ENCODE assay signal across 11 cellular contexts in genomic region chr11:118007563-118008270, GRCh38. TPM values are rescaled to one million over a fixed set of nuclear protein-coding genes. Genes with fewer than 3 reads are reported as not detected.
DNase-seq lines count a peak whose midpoint lies in the region; ATAC-seq and TF ChIP-seq lines count a peak whose summit lies in the region.
"Not testable (repeated sequence)": the region's sequence is repeated elsewhere in the genome, so short reads cannot be mapped to it uniquely, and the experiment has no call there.
"Had no signal": no experiment of that assay in that cellular context is flagged by ENCODE, and none has a peak within 500 bp of the region (broad histone marks: within the 10 kb centered on the region; RNA-seq: fewer than 3 reads in every experiment).

No MANE protein-coding gene starts in this region.

- peak; percentile 41 for ATAC-seq in GM21528 (IDR thresholded peaks at IDR 0.05; ENCODE audit: low FRiP score, unreplicated experiment)
- peak; percentile 35 for ATAC-seq in HG03432 (IDR thresholded peaks at IDR 0.05; ENCODE audit: unreplicated experiment)

- not testable (repeated sequence) for H3K9me3 Mint-ChIP-seq in dendritic cell treated with granulocyte-macrophage colony-stimulating factor and Interleukin-4, amounts not matched to agents 40 ng/mL and 50 ng/mL, for 4 days; stimulated activated naive CD8-positive, alpha-beta T cell treated with anti-CD3 and anti-CD28 coated beads, Interleukin-15, Interleukin-2, amounts not matched to agents 100 ng/mL and 50 ng/mL, for 24 hours

- not testable (repeated sequence) for H3K79me1 ChIP-seq in mesendoderm (ENCODE audit: low read length)

- peak overlapping the region; percentile 49 for H3K4me3 Mint-ChIP-seq in dendritic cell treated with granulocyte-macrophage colony-stimulating factor and Interleukin-4, amounts not matched to agents 40 ng/mL and 50 ng/mL, for 4 days
- peak overlapping the region; percentile 46 for H3K4me3 Mint-ChIP-seq in stimulated activated naive CD8-positive, alpha-beta T cell treated with anti-CD3 and anti-CD28 coated beads, Interleukin-15, Interleukin-2, amounts not matched to agents 100 ng/mL and 50 ng/mL, for 24 hours

- H3K27me3 ChIP-seq in mesendoderm (ENCODE audit: insufficient read depth, low read length, poor library complexity), result not testable (repeated sequence)

- H2AK5ac ChIP-seq in mesendoderm (ENCODE audit: low read length), result not testable (repeated sequence)

- not testable (repeated sequence) for H3K4me1 ChIP-seq in mesendoderm (ENCODE audit: control insufficient read depth, low read depth, low read length)

- DNase-seq in GM12865 (ENCODE audit: low read depth) (peak; percentile 90), RPMI8226 (peak; percentile 93), mesendoderm (peak; percentile 38)
- DNase-seq in activated CD8-positive, alpha-beta memory T cell treated with anti-CD3 and anti-CD28 coated beads for 24 hours, result peak; percentile 60

- not testable (repeated sequence) for TF ChIP-seq CTCF in GM12865 (IDR thresholded peaks at IDR 0.05; ENCODE audit: insufficient read depth, low read depth, low read length, missing control alignments)

- not testable (repeated sequence) for H3K27me3 Mint-ChIP-seq in dendritic cell treated with granulocyte-macrophage colony-stimulating factor and Interleukin-4, amounts not matched to agents 40 ng/mL and 50 ng/mL, for 4 days; stimulated activated naive CD8-positive, alpha-beta T cell treated with anti-CD3 and anti-CD28 coated beads, Interleukin-15, Interleukin-2, amounts not matched to agents 100 ng/mL and 50 ng/mL, for 24 hours

- not testable (repeated sequence) for H3K36me3 ChIP-seq in mesendoderm (ENCODE audit: control insufficient read depth, insufficient read depth, low read length)

- H2BK15ac ChIP-seq in mesendoderm (replicated peaks; ENCODE audit: low read depth), result not testable (repeated sequence)

- H3K23ac ChIP-seq in mesendoderm (ENCODE audit: low read length), result not testable (repeated sequence)

- not testable (repeated sequence) for H3K27ac ChIP-seq in mesendoderm (ENCODE audit: low read depth, low read length)

- H4K5ac ChIP-seq in mesendoderm (ENCODE audit: low read length), result not testable (repeated sequence)

- H2BK120ac ChIP-seq in mesendoderm (ENCODE audit: low read depth, low read length), result not testable (repeated sequence)

- H3K36me3 Mint-ChIP-seq in dendritic cell treated with granulocyte-macrophage colony-stimulating factor and Interleukin-4, amounts not matched to agents 40 ng/mL and 50 ng/mL, for 4 days (ENCODE audit: low read depth); stimulated activated naive CD8-positive, alpha-beta T cell treated with anti-CD3 and anti-CD28 coated beads, Interleukin-15, Interleukin-2, amounts not matched to agents 100 ng/mL and 50 ng/mL, for 24 hours (ENCODE audit: low read depth): not testable (repeated sequence)

- H3K56ac ChIP-seq in mesendoderm (ENCODE audit: low read length), result not testable (repeated sequence)

- not testable (repeated sequence) for H3K79me2 ChIP-seq in mesendoderm (ENCODE audit: control insufficient read depth, insufficient read depth, low read length)

- not testable (repeated sequence) for H2BK5ac ChIP-seq in mesendoderm (ENCODE audit: low read length)

- not testable (repeated sequence) for H3K4me2 ChIP-seq in mesendoderm (ENCODE audit: low read length)

- not testable (repeated sequence) for H3K4ac ChIP-seq in mesendoderm (ENCODE audit: low read depth, low read length)

- not testable (repeated sequence) for H3K18ac ChIP-seq in mesendoderm (ENCODE audit: low read length)

- intact Hi-C loops in dendritic cell treated with granulocyte-macrophage colony-stimulating factor and Interleukin-4, amounts not matched to agents 40 ng/mL and 50 ng/mL, for 4 days (cut with micrococcal nuclease), result not testable (repeated sequence)

- H3K27ac Mint-ChIP-seq in dendritic cell treated with granulocyte-macrophage colony-stimulating factor and Interleukin-4, amounts not matched to agents 40 ng/mL and 50 ng/mL, for 4 days, result peak overlapping the region; percentile 92
- H3K27ac Mint-ChIP-seq in stimulated activated naive CD8-positive, alpha-beta T cell treated with anti-CD3 and anti-CD28 coated beads, Interleukin-15, Interleukin-2, amounts not matched to agents 100 ng/mL and 50 ng/mL, for 24 hours, result peak overlapping the region; percentile 76

- not testable (repeated sequence) for H3K4me3 ChIP-seq in GM12865 (ENCODE audit: low read depth, low read length); mesendoderm (ENCODE audit: low read length)

- not testable (repeated sequence) for H4K8ac ChIP-seq in mesendoderm (ENCODE audit: low read depth, low read length)

- peaks cover 97% of the 10 kb centered on the region for H3K4me1 Mint-ChIP-seq in dendritic cell treated with granulocyte-macrophage colony-stimulating factor and Interleukin-4, amounts not matched to agents 40 ng/mL and 50 ng/mL, for 4 days (ENCODE audit: low read depth)
- H3K4me1 Mint-ChIP-seq in stimulated activated naive CD8-positive, alpha-beta T cell treated with anti-CD3 and anti-CD28 coated beads, Interleukin-15, Interleukin-2, amounts not matched to agents 100 ng/mL and 50 ng/mL, for 24 hours (ENCODE audit: low read depth), result peaks cover 100% of the 10 kb centered on the region

- WGBS in mesendoderm (ENCODE audit: extremely low coverage, insufficient coverage, low lambda C conversion rate), result no CpG with 5 or more reads among the region's 11 CpGs

- not testable (repeated sequence) for H3K9ac ChIP-seq in mesendoderm (ENCODE audit: low read length)

RNA-seq across cellular contexts. Expression of gene IL10RA, which starts 21.5 kb away (rescaled TPM):
- polyA plus RNA-seq in mesendoderm (2013, experiment 1 of 2), result 0.06 TPM
- polyA plus RNA-seq in mesendoderm (2013, experiment 2 of 2), result 0.10 TPM
- polyA plus RNA-seq: foreskin keratinocyte, HepG2, SK-N-SH had no signal

Comparison
In these comparisons a context has a peak if more than half of its experiments do, and no peak if none do; other contexts are left out.
1. DNase-seq: peak in every context shown above with its lines; median percentile 93 in RPMI8226; 90 in GM12865; 60 in activated CD8-positive, alpha-beta memory T cell treated with anti-CD3 and anti-CD28 coated beads for 24 hours; 38 in mesendoderm.